ENCODE assay signal across 18 cellular contexts in genomic region chr1:117342397-117342796, GRCh38. TPM values are rescaled to one million over a fixed set of nuclear protein-coding genes. Genes with fewer than 3 reads are reported as not detected.
DNase-seq lines count a peak whose midpoint lies in the region; ATAC-seq, FAIRE-seq and TF ChIP-seq lines count a peak whose summit lies in the region.
"Had no signal": no experiment of that assay in that cellular context is flagged by ENCODE, and none has a peak within 500 bp of the region (broad histone marks: within the 10 kb centered on the region; RNA-seq: fewer than 3 reads in every experiment).

No MANE protein-coding gene starts in this region.

- no peaks in the 10 kb centered on the region for H3K79me2 ChIP-seq in KMS-11 (ENCODE audit: insufficient read depth, low read depth)
- H3K79me2 ChIP-seq in GM12878 (ENCODE audit: control insufficient read depth, insufficient read depth, low read length): no peaks in the 10 kb centered on the region

- in situ Hi-C loops in GM12878 (cut with MboI): no loop called here

- H3K9me3 ChIP-seq in GM12878 (replicated peaks; ENCODE audit: control insufficient read depth, insufficient read depth, low read length) (no peaks in the 10 kb centered on the region), aorta (ENCODE audit: control insufficient read depth, low read length) (no peaks in the 10 kb centered on the region)
- H3K9me3 ChIP-seq: SJCRH30 had no signal

- TF ChIP-seq POLR2A in GM12878 (IDR thresholded peaks at IDR 0.05; ENCODE audit: low read depth, low read length): no peak

- H3K36me3 ChIP-seq in KMS-11 (ENCODE audit: insufficient read depth): no peaks in the 10 kb centered on the region
- H3K36me3 ChIP-seq in GM12878 (ENCODE audit: control insufficient read depth in 2 of 2, insufficient read depth in 2 of 2, low read length in 1 of 2): no peaks in the 10 kb centered on the region
- H3K36me3 ChIP-seq in aorta (ENCODE audit: control insufficient read depth in 1 of 2, insufficient read depth in 2 of 2, low read length in 1 of 2): no peaks in the 10 kb centered on the region
- H3K36me3 ChIP-seq: SJCRH30 had no signal

- H3K27me3 Mint-ChIP-seq in activated naive CD4-positive, alpha-beta T cell treated with anti-CD3 and anti-CD28 coated beads, Interleukin-2, amount 50 U/mL, for 24 hours: no peaks in the 10 kb centered on the region
- peaks cover 2% of the 10 kb centered on the region for H3K27me3 Mint-ChIP-seq in activated naive CD4-positive, alpha-beta T cell treated with anti-CD3 and anti-CD28 coated beads for 36 hours (ENCODE audit: low read depth)
- peaks cover 8% of the 10 kb centered on the region for H3K27me3 Mint-ChIP-seq in stimulated activated memory B cell treated with anti-CD40 and anti-IgM and Interleukin-4, amounts not matched to agents 10 μg/mL and 1 μg/mL and 100 μg/mL, for 72 hours

- RAD21 ChIA-PET in GM12878 (lab: Charles Lee; ENCODE audit: unreplicated experiment): interaction anchor here (1.2 to 1.4 kb wide), 2 partner anchors 18 to 165 kb away, joined by 3 to 5 read pairs; no protein-coding TSS in a partner anchor

- H3K4me1 Mint-ChIP-seq in activated naive CD4-positive, alpha-beta T cell treated with anti-CD3 and anti-CD28 coated beads, Interleukin-2, amount 50 U/mL, for 24 hours: peaks cover 33% of the 10 kb centered on the region
- peaks cover 16% of the 10 kb centered on the region for H3K4me1 Mint-ChIP-seq in activated naive CD4-positive, alpha-beta T cell treated with anti-CD3 and anti-CD28 coated beads for 36 hours (ENCODE audit: low read depth)
- peaks cover 13% of the 10 kb centered on the region for H3K4me1 Mint-ChIP-seq in stimulated activated memory B cell treated with anti-CD40 and anti-IgM and Interleukin-4, amounts not matched to agents 10 μg/mL and 1 μg/mL and 100 μg/mL, for 72 hours

- TF ChIP-seq EP300 in GM12878 (IDR thresholded peaks at IDR 0.05; ENCODE audit: borderline replicate concordance in 1 of 2, control insufficient read depth in 1 of 2, low read depth in 2 of 2, low read length in 2 of 2): no peak

- H4K20me1 ChIP-seq in KMS-11 (ENCODE audit: insufficient read depth) (no peaks in the 10 kb centered on the region), GM12878 (ENCODE audit: control insufficient read depth, insufficient read depth) (no peaks in the 10 kb centered on the region)

- no TSS peak for BruUV-seq in GM12878 (replicated peaks; lab: Mats Ljungman, UMichigan)

- H3K4me2 ChIP-seq in KMS-11: peak overlapping the region; percentile 13; the same call in 1 of the 2 replicates
- no peak overlapping the region for H3K4me2 ChIP-seq in GM12878 (ENCODE audit: control insufficient read depth, insufficient read depth)

- no peak for FAIRE-seq in GM12878 (lab: Jason Lieb, UNC)
- FAIRE-seq: HepG2 had no signal

- H3K4me3 Mint-ChIP-seq in activated naive CD4-positive, alpha-beta T cell treated with anti-CD3 and anti-CD28 coated beads, Interleukin-2, amount 50 U/mL, for 24 hours: peak overlapping the region; percentile 6
- H3K4me3 Mint-ChIP-seq in activated naive CD4-positive, alpha-beta T cell treated with anti-CD3 and anti-CD28 coated beads for 36 hours: no peak overlapping the region
- H3K4me3 Mint-ChIP-seq in stimulated activated memory B cell treated with anti-CD40 and anti-IgM and Interleukin-4, amounts not matched to agents 10 μg/mL and 1 μg/mL and 100 μg/mL, for 72 hours: peak overlapping the region; percentile 4

- no peak overlapping the region for H3K27ac ChIP-seq in KMS-11
- no peak overlapping the region for H3K27ac ChIP-seq in GM12878 (ENCODE audit: control insufficient read depth, insufficient read depth)
- H3K27ac ChIP-seq in aorta (ENCODE audit: low read depth in 1 of 2, low read length in 2 of 2): no peak overlapping the region
- H3K27ac ChIP-seq: GM23248, RWPE1, SJCRH30 had no signal

- H3K4me1 ChIP-seq in KMS-11 (ENCODE audit: low read depth, poor library complexity, severe bottlenecking) (peaks cover 4% of the 10 kb centered on the region), GM12878 (ENCODE audit: control insufficient read depth, insufficient read depth, low read length) (no peaks in the 10 kb centered on the region), aorta (ENCODE audit: control insufficient read depth in 1 of 2, insufficient read depth in 2 of 2, low read length in 2 of 2) (no peaks in the 10 kb centered on the region)

- H3K27me3 ChIP-seq in KMS-11 (ENCODE audit: insufficient read depth, low read depth) (no peaks in the 10 kb centered on the region), GM12878 (replicated peaks in 1 of 2; ENCODE audit: control insufficient read depth in 2 of 2, insufficient read depth in 2 of 2, low read length in 1 of 2) (no peaks in the 10 kb centered on the region; a peak in 2 of 4 replicates), aorta (ENCODE audit: control insufficient read depth in 1 of 2, insufficient read depth in 2 of 2, low read length in 1 of 2) (no peaks in the 10 kb centered on the region)
- H3K27me3 ChIP-seq: SJCRH30 had no signal

- H3K36me3 Mint-ChIP-seq in activated naive CD4-positive, alpha-beta T cell treated with anti-CD3 and anti-CD28 coated beads, Interleukin-2, amount 50 U/mL, for 24 hours: no peaks in the 10 kb centered on the region
- no peaks in the 10 kb centered on the region for H3K36me3 Mint-ChIP-seq in activated naive CD4-positive, alpha-beta T cell treated with anti-CD3 and anti-CD28 coated beads for 36 hours (ENCODE audit: low read depth)
- H3K36me3 Mint-ChIP-seq in stimulated activated memory B cell treated with anti-CD40 and anti-IgM and Interleukin-4, amounts not matched to agents 10 μg/mL and 1 μg/mL and 100 μg/mL, for 72 hours: no peaks in the 10 kb centered on the region

- H3K9ac ChIP-seq in KMS-11: no peak overlapping the region
- H3K9ac ChIP-seq in GM12878 (ENCODE audit: control insufficient read depth, insufficient read depth, low read length): no peak overlapping the region
- H3K9ac ChIP-seq: GM23248 had no signal

- no peak overlapping the region for H3K27ac Mint-ChIP-seq in activated naive CD4-positive, alpha-beta T cell treated with anti-CD3 and anti-CD28 coated beads, Interleukin-2, amount 50 U/mL, for 24 hours
- H3K27ac Mint-ChIP-seq in activated naive CD4-positive, alpha-beta T cell treated with anti-CD3 and anti-CD28 coated beads for 36 hours: no peak overlapping the region
- peak overlapping the region; percentile 48 for H3K27ac Mint-ChIP-seq in stimulated activated memory B cell treated with anti-CD40 and anti-IgM and Interleukin-4, amounts not matched to agents 10 μg/mL and 1 μg/mL and 100 μg/mL, for 72 hours

- H3K4me3 ChIP-seq in KMS-11 (IDR thresholded peaks at IDR 0.05; ENCODE audit: insufficient read depth, low read depth, low read length): no peak overlapping the region
- no peak overlapping the region for H3K4me3 ChIP-seq in GM12878
- H3K4me3 ChIP-seq in aorta (ENCODE audit: low read length in 2 of 2): no peak overlapping the region
- H3K4me3 ChIP-seq: GM23248, SJCRH30 had no signal

- TF ChIP-seq RAD21 in GM12878 (IDR thresholded peaks at IDR 0.05; ENCODE audit: insufficient read depth, low read depth, low read length): no peak

- peak overlapping the region; percentile 27 for H2AFZ ChIP-seq in KMS-11 (ENCODE audit: low read depth)
- no peak overlapping the region for H2AFZ ChIP-seq in GM12878 (ENCODE audit: control insufficient read depth, low read depth, low read length)
- H2AFZ ChIP-seq: GM23248 had no signal

- ATAC-seq in GM12878: peak; percentile 49; the same call in 2 of the 3 replicates
- ATAC-seq in stimulated activated memory B cell treated with anti-CD40 and anti-IgM and Interleukin-4, amounts not matched to agents 10 μg/mL and 1 μg/mL and 100 μg/mL, for 72 hours: no peak
- no peak for ATAC-seq in aorta (ENCODE audit: low FRiP score)
- ATAC-seq: HCT116, HepG2 had no signal

- CTCF ChIA-PET in activated naive CD4-positive, alpha-beta T cell treated with anti-CD3 and anti-CD28 coated beads for 36 hours (lab: Charles Lee): interaction anchor here (0.6 to 1.0 kb wide), 3 partner anchors 27 to 500 kb away, joined by 3 read pairs; no protein-coding TSS in a partner anchor
- CTCF ChIA-PET in GM12878 (lab: Yijun Ruan, JAX): interaction anchor here (0.6 to 3.6 kb wide), 5 partner anchors 17 to 193 kb away, joined by 3 to 15 read pairs (median 3); no protein-coding TSS in a partner anchor

- 0% methylated on average over 2 of the region's 2 CpGs for WGBS in GM12878 (ENCODE audit: insufficient coverage, insufficient replicate concordance, low lambda C conversion rate, missing lambda C conversion rate)
- 75 to 80% methylated on average over 2 of the region's 2 CpGs for WGBS in aorta, 2 donors

- H3K9me3 Mint-ChIP-seq in activated naive CD4-positive, alpha-beta T cell treated with anti-CD3 and anti-CD28 coated beads, Interleukin-2, amount 50 U/mL, for 24 hours: no peaks in the 10 kb centered on the region
- H3K9me3 Mint-ChIP-seq in activated naive CD4-positive, alpha-beta T cell treated with anti-CD3 and anti-CD28 coated beads for 36 hours: no peaks in the 10 kb centered on the region
- no peaks in the 10 kb centered on the region for H3K9me3 Mint-ChIP-seq in stimulated activated memory B cell treated with anti-CD40 and anti-IgM and Interleukin-4, amounts not matched to agents 10 μg/mL and 1 μg/mL and 100 μg/mL, for 72 hours

- POLR2A ChIA-PET in GM12878 (lab: Charles Lee): no interaction called here

- no peak for DNase-seq in activated naive CD4-positive, alpha-beta T cell treated with anti-CD3 and anti-CD28 coated beads for 36 hours
- no peak for DNase-seq in GM12878 (ENCODE audit: low read depth, low spot score)
- no peak for DNase-seq in NCI-H1048 (lab: John Stamatoyannopoulos, UW)
- no peak for DNase-seq in aorta
- no peak for DNase-seq in DMS79 treated with DMSO at 0.1 percent for 48 hours (lab: John Stamatoyannopoulos, UW)
- DNase-seq: GM23248, KG1, NCI-H187, NCI-H446, NCI-H69, SJCRH30, SW 1271 had no signal

- TF ChIP-seq CTCF in KMS-11 (conservative IDR thresholded peaks at IDR 0.05; ENCODE audit: low read depth, low read length): no peak
- TF ChIP-seq CTCF in GM12878 (IDR thresholded peaks at IDR 0.05 in 2 of 3, conservative IDR thresholded peaks at IDR 0.05 in 1 of 3; ENCODE audit: control insufficient read depth in 2 of 3, extremely low read depth in 1 of 3, insufficient read depth in 1 of 3, low read depth in 3 of 3, low read length in 3 of 3): no peak

- intact Hi-C loops in activated naive CD4-positive, alpha-beta T cell treated with anti-CD3 and anti-CD28 coated beads for 36 hours (cut with micrococcal nuclease): no loop called here
- intact Hi-C loops in GM12878 (cut with micrococcal nuclease; ENCODE audit: unreplicated experiment): no loop called here
- intact Hi-C loops in aorta (cut with DNase I): no loop called here

- SMC1A ChIA-PET in GM12878 (lab: Charles Lee; ENCODE audit: uncharacterized antibody, unreplicated experiment): interaction anchor here (0.6 to 1.9 kb wide), 10 partner anchors 8 to 171 kb away, joined by 3 to 10 read pairs (median 3); no protein-coding TSS in a partner anchor

RNA-seq across cellular contexts. Expression of gene MAN1A2, which starts 24.9 kb away (rescaled TPM):
- total RNA-seq in activated naive CD4-positive, alpha-beta T cell treated with anti-CD3 and anti-CD28 coated beads for 36 hours: 10 to 100 TPM; 14.6 to 17.4 TPM
- total RNA-seq in GM12878 (2013; cell fraction: nucleolus; rRNA removed): 142 and 145 TPM in 2 replicates
- total RNA-seq in GM12878 (2014; rRNA removed) (15.0 and 20.5 TPM in 2 replicates), GM12878 (2014; rRNA removed; fragmentation: Illumina TruSeq; extraction: Trizol) (22.6 and 23.0 TPM in 2 replicates), GM12878 (2021) (20.6 and 21.3 TPM in 2 replicates), aorta (10 to 100 TPM; 47.7 to 50.4 TPM)
- 4.4 TPM for polyA plus RNA-seq in GM12878 (2011; ENCODE audit: low read depth)
- polyA plus RNA-seq in GM12878 (2011; rRNA removed) (23.6 and 28.6 TPM in 2 replicates), GM12878 (2014; fragmentation: Illumina TruSeq; extraction: Trizol) (14.9 and 19.2 TPM in 2 replicates), GM12878 (2014; fragmentation: Nextera tagmentation; extraction: Ambion mirVana) (1 to 10 TPM; 2.8 to 3.2 TPM), GM12878 (2014; rRNA removed) (7.2 and 9.0 TPM in 2 replicates), GM12878 (2016; fragmentation: Nextera tagmentation; extraction: Ambion mirVana) (10 to 100 TPM; 17.0 to 21.9 TPM), aorta (10 to 100 TPM in 1 of 2 donors, 1 to 10 TPM in 1; 6.3 to 11.6 TPM)
- polyA plus RNA-seq in GM12878 (2011; cell fraction: cytosol; rRNA removed): 8.2 and 9.4 TPM in 2 replicates
- 18.7 and 20.5 TPM in 2 replicates for polyA plus RNA-seq in GM12878 (2011; cell fraction: nucleus; rRNA removed)
- polyA plus RNA-seq in GM12878 (2012): 8.9 and 9.4 TPM in 2 replicates
- 43.7 and 53.9 TPM in 2 replicates for polyA minus RNA-seq in GM12878 (2011; rRNA and poly(A)+ RNA removed)
- 7.8 and 9.9 TPM in 2 replicates for polyA minus RNA-seq in GM12878 (2011; cell fraction: cytosol; rRNA and poly(A)+ RNA removed)
- 36.4 and 51.0 TPM in 2 replicates for polyA minus RNA-seq in GM12878 (2011; cell fraction: nucleus; rRNA and poly(A)+ RNA removed)
